Comparison of ENCODE assay signal across 27 cellular contexts in the genomic region with DNA sequence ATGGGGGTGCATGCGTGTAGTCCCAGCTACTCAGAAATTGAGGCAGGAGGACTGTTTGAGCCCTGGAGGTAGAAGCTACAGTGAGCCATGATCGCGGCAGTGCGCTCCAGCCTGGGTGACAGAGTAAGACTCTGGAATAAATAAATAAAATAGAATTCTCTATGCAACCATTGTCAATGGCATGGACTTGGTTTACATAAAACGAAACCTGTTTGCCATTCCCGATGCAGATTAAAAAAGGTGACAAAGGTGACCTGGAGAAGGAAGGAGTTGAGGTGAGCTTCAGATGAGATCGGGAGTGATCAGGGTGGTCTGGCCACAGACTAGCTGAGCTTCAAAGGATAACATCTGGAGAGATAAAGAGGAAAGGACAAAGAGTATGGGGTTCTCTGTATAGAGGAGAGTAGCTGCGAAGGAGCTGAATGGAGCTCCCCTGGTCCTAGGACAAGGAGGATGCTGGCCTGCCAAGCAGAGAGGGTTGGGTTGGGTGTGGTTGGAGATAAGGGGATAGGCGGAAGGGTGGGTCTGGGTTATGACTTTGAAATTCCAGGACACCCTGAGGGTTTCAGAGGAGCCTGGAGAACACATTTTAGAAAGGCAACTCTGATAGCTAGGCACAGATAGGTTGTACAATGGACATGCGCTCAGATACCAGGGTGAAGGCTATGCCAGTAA.
A peak's percentile ranks its signal among the peaks of the same experiment; 100 is the strongest.
DNase-seq lines count a peak whose midpoint lies in the region; ATAC-seq, FAIRE-seq and TF ChIP-seq lines count a peak whose summit lies in the region.
"Had no signal": no experiment of that assay in that cellular context is flagged by ENCODE, and none has a peak within 500 bp of the region (broad histone marks: within the 10 kb centered on the region; RNA-seq: fewer than 3 reads in every experiment).

No MANE protein-coding gene starts in this region.

- no peak for TF ChIP-seq CTCF in A549 (IDR thresholded peaks at IDR 0.05)
- no peak for TF ChIP-seq CTCF in nephron progenitor cell (IDR thresholded peaks at IDR 0.05)

- no peak overlapping the region for H2BK15ac ChIP-seq in mesenchymal stem cell (ENCODE audit: low read depth, poor library complexity, severe bottlenecking)

- no peak overlapping the region for H2BK12ac ChIP-seq in mesenchymal stem cell (ENCODE audit: low read length in 2 of 2)

- H2AFZ ChIP-seq in mesenchymal stem cell (ENCODE audit: low read depth, low read length), result no peak overlapping the region

- no peak overlapping the region for H3K9ac ChIP-seq in mesenchymal stem cell (ENCODE audit: low read length)
- H3K9ac ChIP-seq: BLaER1 treated with 17β-estradiol and CSF1 and Interleukin-3, amounts not matched to agents 10 nM and 100 nM had no signal

- H2AK5ac ChIP-seq in mesenchymal stem cell (ENCODE audit: low read length, severe bottlenecking), result no peak overlapping the region

- no peak overlapping the region for H4K91ac ChIP-seq in mesenchymal stem cell (ENCODE audit: low read length)

- peak in 1 of 2 experiments; percentile 60 for DNase-seq in A549 (ENCODE audit: low read depth in 1 of 2, low spot score in 1 of 2)
- peak; percentile 89 for DNase-seq in LoVo (ENCODE audit: low spot score)
- no peak for DNase-seq in nephron progenitor cell
- DNase-seq in AG08396 (ENCODE audit: low spot score), result no peak
- no peak for DNase-seq in mesenchymal stem cell
- DNase-seq: ACHN; activated CD4-positive, alpha-beta T cell treated with anti-CD3 and anti-CD28 coated beads for 1 hour; activated CD8-positive, alpha-beta T cell treated with anti-CD3 and anti-CD28 coated beads, Interleukin-2, amount 10 ng/mL, durations not matched to agents 7 days and 5 days; activated T-cell treated with anti-CD3 and anti-CD28 coated beads, Interleukin-2, amount 50 U/mL, for 1 hour; brain microvascular endothelial cell; DMS79 treated with DMSO at 0.1 percent for 48 hours; effector memory CD4-positive, alpha-beta T cell; foreskin keratinocyte; H7; hippocampal formation; NCI-H1105; NCI-H2081; NCI-H774; psoas muscle; T1000; uterus had no signal

- H3K27ac ChIP-seq in A549 (peak overlapping the region; percentile 41 to 65; a peak in 4 of 6 replicates), mesenchymal stem cell (ENCODE audit: low read length, poor library complexity, severe bottlenecking) (no peak overlapping the region)
- H3K27ac ChIP-seq: BLaER1 treated with 17β-estradiol and CSF1 and Interleukin-3, amounts not matched to agents 10 nM and 100 nM; brain microvascular endothelial cell; foreskin keratinocyte; psoas muscle; uterus had no signal

- peaks cover under 1% of the 10 kb centered on the region for H3K4me1 Mint-ChIP-seq in dendritic cell treated with granulocyte-macrophage colony-stimulating factor and Interleukin-4, amounts not matched to agents 40 ng/mL and 50 ng/mL, for 4 days (ENCODE audit: low read depth)
- H3K4me1 Mint-ChIP-seq in nephron progenitor cell, result peaks cover 6% of the 10 kb centered on the region

- peak; percentile 30 to 79; a peak in 3 of 6 replicates for ATAC-seq in A549
- ATAC-seq in GM18867 (IDR thresholded peaks at IDR 0.05; ENCODE audit: unreplicated experiment), result no peak
- no peak for ATAC-seq in GM18907 (IDR thresholded peaks at IDR 0.05; ENCODE audit: unreplicated experiment)
- ATAC-seq: activated CD8-positive, alpha-beta T cell treated with anti-CD3 and anti-CD28 coated beads, Interleukin-2, amount 10 ng/mL, durations not matched to agents 7 days and 5 days; foreskin keratinocyte; HepG2; psoas muscle had no signal

- peaks cover 24% of the 10 kb centered on the region for H3K4me1 ChIP-seq in A549
- no peaks in the 10 kb centered on the region for H3K4me1 ChIP-seq in mesenchymal stem cell (ENCODE audit: control insufficient read depth, insufficient read depth, low read depth, low read length)
- H3K4me1 ChIP-seq: uterus had no signal

- POLR2A ChIA-PET in A549 (lab: Yijun Ruan, JAX), result interaction anchor here (0.6 kb wide), 1 partner anchor 203 kb away, joined by 6 read pairs; no protein-coding TSS in a partner anchor

- no peak overlapping the region for H3K4me3 ChIP-seq in A549
- H3K4me3 ChIP-seq in mesenchymal stem cell (ENCODE audit: insufficient read depth in 1 of 2, low read depth in 1 of 2, low read length in 2 of 2), result no peak overlapping the region
- H3K4me3 ChIP-seq: BLaER1 treated with 17β-estradiol and CSF1 and Interleukin-3, amounts not matched to agents 10 nM and 100 nM; psoas muscle; uterus had no signal

- no peaks in the 10 kb centered on the region for H3K79me1 ChIP-seq in mesenchymal stem cell (replicated peaks; ENCODE audit: low read length, poor library complexity, severe bottlenecking)

- no peak overlapping the region for H4K8ac ChIP-seq in mesenchymal stem cell (ENCODE audit: low read length)

- H3K9me3 ChIP-seq in A549 (no peaks in the 10 kb centered on the region), mesenchymal stem cell (ENCODE audit: control insufficient read depth, low read length) (no peaks in the 10 kb centered on the region)
- H3K9me3 ChIP-seq: BLaER1 treated with 17β-estradiol and CSF1 and Interleukin-3, amounts not matched to agents 10 nM and 100 nM; psoas muscle; uterus had no signal

- no peak for TF ChIP-seq POLR2A in A549 (IDR thresholded peaks at IDR 0.05; ENCODE audit: low read length)

- peaks cover 84% of the 10 kb centered on the region for H3K36me3 Mint-ChIP-seq in dendritic cell treated with granulocyte-macrophage colony-stimulating factor and Interleukin-4, amounts not matched to agents 40 ng/mL and 50 ng/mL, for 4 days (ENCODE audit: low read depth)
- no peaks in the 10 kb centered on the region for H3K36me3 Mint-ChIP-seq in nephron progenitor cell (ENCODE audit: low read depth)

- H3K14ac ChIP-seq in mesenchymal stem cell (ENCODE audit: low read length in 2 of 2), result no peak overlapping the region

- no peak for TF ChIP-seq RAD21 in A549 (conservative IDR thresholded peaks at IDR 0.05 in 1 of 2, IDR thresholded peaks at IDR 0.05 in 1 of 2)

- H3K4me3 Mint-ChIP-seq in dendritic cell treated with granulocyte-macrophage colony-stimulating factor and Interleukin-4, amounts not matched to agents 40 ng/mL and 50 ng/mL, for 4 days, result no peak overlapping the region
- H3K4me3 Mint-ChIP-seq in nephron progenitor cell, result no peak overlapping the region
- H3K4me3 Mint-ChIP-seq: activated CD8-positive, alpha-beta T cell treated with anti-CD3 and anti-CD28 coated beads, Interleukin-2, amount 10 ng/mL, durations not matched to agents 7 days and 5 days had no signal

- no peaks in the 10 kb centered on the region for H3K9me3 Mint-ChIP-seq in dendritic cell treated with granulocyte-macrophage colony-stimulating factor and Interleukin-4, amounts not matched to agents 40 ng/mL and 50 ng/mL, for 4 days
- H3K9me3 Mint-ChIP-seq in nephron progenitor cell, result no peaks in the 10 kb centered on the region

- CTCF ChIA-PET in A549 (lab: Yijun Ruan, JAX), result no interaction called here

- WGBS in A549 (ENCODE audit: missing lambda C conversion rate), result 65% methylated on average over 10 of the region's 10 CpGs
- 91% methylated on average over 9 of the region's 10 CpGs for WGBS in mesenchymal stem cell

- peak overlapping the region; percentile 28 for H3K27ac Mint-ChIP-seq in dendritic cell treated with granulocyte-macrophage colony-stimulating factor and Interleukin-4, amounts not matched to agents 40 ng/mL and 50 ng/mL, for 4 days
- peak overlapping the region; percentile 15 for H3K27ac Mint-ChIP-seq in nephron progenitor cell
- H3K27ac Mint-ChIP-seq: activated CD8-positive, alpha-beta T cell treated with anti-CD3 and anti-CD28 coated beads, Interleukin-2, amount 10 ng/mL, durations not matched to agents 7 days and 5 days had no signal

- H3K23ac ChIP-seq in mesenchymal stem cell (ENCODE audit: low read length in 2 of 2), result no peak overlapping the region

- peak overlapping the region; percentile 45 for H3K4me2 ChIP-seq in A549
- no peak overlapping the region for H3K4me2 ChIP-seq in mesenchymal stem cell (ENCODE audit: low read length, poor library complexity, severe bottlenecking)
- H3K4me2 ChIP-seq: BLaER1 treated with 17β-estradiol and CSF1 and Interleukin-3, amounts not matched to agents 10 nM and 100 nM had no signal

- no peak overlapping the region for H3K18ac ChIP-seq in mesenchymal stem cell (ENCODE audit: low read depth in 1 of 2, low read length in 2 of 2)

- no peak overlapping the region for H2BK5ac ChIP-seq in mesenchymal stem cell (ENCODE audit: low read depth, low read length, poor library complexity, severe bottlenecking)

- no peak overlapping the region for H2BK120ac ChIP-seq in mesenchymal stem cell (ENCODE audit: low read depth, low read length)

- TF ChIP-seq EP300 in A549 (IDR thresholded peaks at IDR 0.05), result no peak

- no peaks in the 10 kb centered on the region for H3K36me3 ChIP-seq in mesenchymal stem cell (ENCODE audit: control insufficient read depth in 1 of 2, insufficient read depth in 2 of 2, low read depth in 1 of 2, low read length in 2 of 2)
- H3K36me3 ChIP-seq: brain microvascular endothelial cell, uterus had no signal

- H3K27me3 Mint-ChIP-seq in dendritic cell treated with granulocyte-macrophage colony-stimulating factor and Interleukin-4, amounts not matched to agents 40 ng/mL and 50 ng/mL, for 4 days, result no peaks in the 10 kb centered on the region
- H3K27me3 Mint-ChIP-seq in nephron progenitor cell (ENCODE audit: low read depth, poor library complexity), result no peaks in the 10 kb centered on the region

- H3K27me3 ChIP-seq in mesenchymal stem cell (ENCODE audit: control insufficient read depth in 1 of 2, insufficient read depth in 1 of 2, low read length in 2 of 2), result no peaks in the 10 kb centered on the region
- H3K27me3 ChIP-seq: BLaER1 treated with 17β-estradiol and CSF1 and Interleukin-3, amounts not matched to agents 10 nM and 100 nM; brain microvascular endothelial cell; foreskin keratinocyte; uterus had no signal

- no peak overlapping the region for H3K4ac ChIP-seq in mesenchymal stem cell (ENCODE audit: low read depth in 1 of 2, low read length in 2 of 2)

- intact Hi-C loops in dendritic cell treated with granulocyte-macrophage colony-stimulating factor and Interleukin-4, amounts not matched to agents 40 ng/mL and 50 ng/mL, for 4 days (cut with micrococcal nuclease), result no loop called here

- no peak for FAIRE-seq in A549 (lab: Jason Lieb, UNC)
- FAIRE-seq: GM18507, HepG2 had no signal

TF ChIP-seq in A549, 52 proteins besides CTCF, POLR2A, EP300 and RAD21 (continues in another document):
- TF ChIP-seq, protein P1, sequence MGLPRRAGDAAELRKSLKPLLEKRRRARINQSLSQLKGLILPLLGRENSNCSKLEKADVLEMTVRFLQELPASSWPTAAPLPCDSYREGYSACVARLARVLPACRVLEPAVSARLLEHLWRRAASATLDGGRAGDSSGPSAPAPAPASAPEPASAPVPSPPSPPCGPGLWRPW (IDR thresholded peaks at IDR 0.05), result no peak
- TF ChIP-seq MAFK (IDR thresholded peaks at IDR 0.05; ENCODE audit: partially characterized antibody), result no peak

Comparison
In these comparisons a context has a peak if more than half of its experiments do, and no peak if none do; other contexts are left out.
1. ATAC-seq: peak in A549 (2 of 2); none in GM18867 (single experiment) and GM18907 (single experiment).